In the genomic region with DNA sequence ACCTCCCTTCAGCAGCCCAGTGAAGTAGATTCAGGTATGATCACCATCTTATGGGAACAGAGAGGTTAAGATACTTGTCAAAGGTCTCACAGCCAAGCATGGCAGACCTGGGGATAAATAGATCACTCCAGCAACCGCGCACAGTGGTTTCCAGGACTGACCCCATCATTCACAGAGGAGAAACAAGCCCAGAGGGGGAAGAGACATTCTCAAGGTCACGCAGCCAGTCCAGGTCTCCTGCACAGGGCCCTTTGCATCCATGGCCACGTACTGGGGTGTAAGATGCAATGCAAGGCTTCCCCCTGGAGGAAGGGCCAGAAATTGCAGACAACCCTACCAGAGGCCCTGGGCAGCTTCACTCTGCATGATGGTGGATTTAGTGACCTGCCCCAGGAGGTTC, we compare ENCODE assay signal across 8 cellular contexts. TPM values are rescaled to one million over a fixed set of nuclear protein-coding genes. Genes with fewer than 3 reads are reported as not detected.
DNase-seq lines count a peak whose midpoint lies in the region; ATAC-seq and TF ChIP-seq lines count a peak whose summit lies in the region.

No MANE protein-coding gene starts in this region.

- H2AFZ ChIP-seq in mammary epithelial cell (ENCODE audit: low read depth, low read length): no peak overlapping the region

- H3K79me2 ChIP-seq in mammary epithelial cell (ENCODE audit: insufficient read depth, low read length): no peaks in the 10 kb centered on the region

- H3K27me3 ChIP-seq in mammary epithelial cell (ENCODE audit: insufficient read depth, low read length): no peaks in the 10 kb centered on the region

- peak; percentile 62 to 75 for TF ChIP-seq CTCF in mammary epithelial cell (conservative IDR thresholded peaks at IDR 0.05 in 1 of 2, IDR thresholded peaks at IDR 0.05 in 1 of 2; ENCODE audit: extremely low read depth in 1 of 2, insufficient read depth in 1 of 2, low read depth in 1 of 2, low read length in 2 of 2)

- no peaks in the 10 kb centered on the region for H4K20me1 ChIP-seq in mammary epithelial cell (ENCODE audit: insufficient read depth, low read length)

- ATAC-seq in GM18498 (IDR thresholded peaks at IDR 0.05; ENCODE audit: unreplicated experiment): no peak
- ATAC-seq in HG03342 (IDR thresholded peaks at IDR 0.05; ENCODE audit: unreplicated experiment): no peak
- no peak for ATAC-seq in GM18502 (IDR thresholded peaks at IDR 0.05; ENCODE audit: poor library complexity, unreplicated experiment)

- H3K9ac ChIP-seq in mammary epithelial cell (ENCODE audit: insufficient read depth, low read length): no peak overlapping the region

- intact Hi-C loops in mammary epithelial cell (cut with micrococcal nuclease): no loop called here
- intact Hi-C loops in posterior vena cava (cut with DNase I): no loop called here

- no peaks in the 10 kb centered on the region for H3K36me3 ChIP-seq in mammary epithelial cell (ENCODE audit: insufficient read depth, low read length)

- CTCF ChIA-PET in mammary epithelial cell (lab: Charles Lee; ENCODE audit: low non-redundant PET): interaction anchor here (0.6 kb wide), 1 partner anchor 121 kb away, joined by 4 read pairs; no protein-coding TSS in a partner anchor

- H3K9me3 ChIP-seq in mammary epithelial cell (replicated peaks; ENCODE audit: insufficient read depth, low read length): no peaks in the 10 kb centered on the region

- WGBS in mammary epithelial cell (ENCODE audit: low coverage, missing lambda C conversion rate): 60% methylated on average over 2 of the region's 4 CpGs

- BruUV-seq in mammary epithelial cell (replicated peaks; lab: Mats Ljungman, UMichigan): no TSS peak

- no peak overlapping the region for H3K27ac ChIP-seq in mammary epithelial cell (ENCODE audit: insufficient read depth, low read depth, low read length)

- dilution Hi-C loops in mammary epithelial cell (cut with HindIII; ENCODE audit: low sequenced_read_pairs): no loop called here

- peaks cover 7% of the 10 kb centered on the region for H3K4me1 ChIP-seq in mammary epithelial cell (ENCODE audit: insufficient read depth, low read length)

- DNase-seq in SIG-M5 treated with dmso at 0.1 percent for 504 hours (lab: John Stamatoyannopoulos, UW; ENCODE audit: unreplicated experiment): peak; percentile 27
- DNase-seq in SIG-M5 (lab: John Stamatoyannopoulos, UW): no peak
- peak; percentile 4 for DNase-seq in MV-4-11 (lab: John Stamatoyannopoulos, UW)
- DNase-seq in mammary epithelial cell: peak; percentile 26
- DNase-seq in posterior vena cava (ENCODE audit: low spot score): peak; percentile 54

- no peak overlapping the region for H3K4me2 ChIP-seq in mammary epithelial cell (ENCODE audit: insufficient read depth, low read depth, low read length)

- no peak overlapping the region for H3K4me3 ChIP-seq in mammary epithelial cell (replicated peaks in 1 of 3; ENCODE audit: insufficient read depth in 1 of 3, low read depth in 2 of 3, low read length in 3 of 3)

- in situ Hi-C loops in mammary epithelial cell (cut with MboI; ENCODE audit: low sequenced_read_pairs in 2 of 2): no loop called here

RNA-seq across cellular contexts. Expression of a gene that starts 19.9 kb away (rescaled TPM):
- not detected for total RNA-seq in mammary epithelial cell
- not detected for polyA plus RNA-seq in mammary epithelial cell
- polyA minus RNA-seq in mammary epithelial cell: not detected
- total RNA-seq in posterior vena cava: not detected

RNA-seq across cellular contexts. Expression of a gene that starts 40.1 kb away (rescaled TPM):
- total RNA-seq in mammary epithelial cell (10 to 100 TPM in 1 of 2 donors, 1 to 10 TPM in 1; 6.2 to 16.2 TPM), posterior vena cava (10 to 100 TPM in 1 of 2 donors, 1 to 10 TPM in 1; 10.0 to 10.5 TPM)
- polyA plus RNA-seq in mammary epithelial cell: 3.8 TPM
- 1.5 TPM for polyA minus RNA-seq in mammary epithelial cell
